ENCODE assay signal across 6 cellular contexts in the genomic region with DNA sequence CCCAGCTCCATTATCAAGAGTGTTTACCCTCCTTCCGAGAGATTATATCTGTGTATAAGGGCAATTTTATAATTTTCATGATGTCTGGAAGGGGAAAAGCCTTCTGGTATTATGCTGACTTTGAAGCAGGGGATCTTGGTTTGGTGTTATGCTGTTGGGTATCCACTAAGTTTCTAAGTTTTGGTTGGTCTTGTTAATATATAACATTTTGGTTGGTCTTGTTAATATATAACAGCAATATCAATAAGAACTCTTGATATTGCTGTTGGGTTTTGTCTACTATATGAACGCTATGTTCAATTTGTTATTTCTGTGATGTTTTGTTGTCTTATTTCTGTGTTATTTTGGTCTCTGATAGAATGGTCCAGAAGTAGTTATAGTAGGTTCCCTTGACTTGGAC.
"Had no signal": no experiment of that assay in that cellular context is flagged by ENCODE, and none has a peak within 500 bp of the region (broad histone marks: within the 10 kb centered on the region; RNA-seq: fewer than 3 reads in every experiment).

No MANE protein-coding gene starts in this region.

- DNase-seq: IMR-90, KBM-7, KG1 had no signal

- ATAC-seq: K562 had no signal

- H3K4me3 ChIP-seq: K562 had no signal

- FAIRE-seq: HTR-8/SVneo, K562 had no signal

- H3K27ac ChIP-seq: HL-60 had no signal
